ENCODE assay signal across 1 cellular context in the genomic region with DNA sequence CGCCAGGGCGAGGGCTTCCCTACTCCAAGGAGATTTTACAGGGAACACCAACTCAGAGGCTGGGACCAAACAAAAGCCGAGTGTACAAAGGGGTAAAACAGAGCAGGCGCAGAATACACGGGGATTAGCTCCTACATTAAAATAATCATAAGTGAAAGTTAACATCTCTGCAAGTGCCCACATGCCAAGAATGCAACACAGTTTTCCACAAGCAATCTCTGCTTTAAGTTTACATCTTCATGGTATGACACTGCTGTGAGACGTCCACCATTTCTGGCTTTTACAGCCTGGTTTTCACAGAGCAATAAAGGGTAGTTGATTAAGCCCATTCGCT.
TF ChIP-seq lines count a peak whose summit lies in the region.

No MANE protein-coding gene starts in this region.

TF ChIP-seq in HEK293, 187 proteins besides CTCF, POLR2A, EP300 and RAD21 (continued from another document):
- TF ChIP-seq, protein P1, sequence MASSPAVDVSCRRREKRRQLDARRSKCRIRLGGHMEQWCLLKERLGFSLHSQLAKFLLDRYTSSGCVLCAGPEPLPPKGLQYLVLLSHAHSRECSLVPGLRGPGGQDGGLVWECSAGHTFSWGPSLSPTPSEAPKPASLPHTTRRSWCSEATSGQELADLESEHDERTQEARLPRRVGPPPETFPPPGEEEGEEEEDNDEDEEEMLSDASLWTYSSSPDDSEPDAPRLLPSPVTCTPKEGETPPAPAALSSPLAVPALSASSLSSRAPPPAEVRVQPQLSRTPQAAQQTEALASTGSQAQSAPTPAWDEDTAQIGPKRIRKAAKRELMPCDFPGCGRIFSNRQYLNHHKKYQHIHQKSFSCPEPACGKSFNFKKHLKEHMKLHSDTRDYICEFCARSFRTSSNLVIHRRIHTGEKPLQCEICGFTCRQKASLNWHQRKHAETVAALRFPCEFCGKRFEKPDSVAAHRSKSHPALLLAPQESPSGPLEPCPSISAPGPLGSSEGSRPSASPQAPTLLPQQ (tag by site-specific recombination; IDR thresholded peaks at IDR 0.05), result no peak
- TF ChIP-seq PRDM10 (tag by site-specific recombination; IDR thresholded peaks at IDR 0.05), result peak; percentile 73; the same call in 1 of the 2 replicates
- no peak for TF ChIP-seq WT1 (tag by site-specific recombination; IDR thresholded peaks at IDR 0.05)
- TF ChIP-seq ZNF292 (tag by site-specific recombination; IDR thresholded peaks at IDR 0.05; ENCODE audit: borderline replicate concordance, low read depth), result no peak
- TF ChIP-seq ZNF518A (tag by site-specific recombination; conservative IDR thresholded peaks at IDR 0.05; ENCODE audit: low read depth), result no peak
- no peak for TF ChIP-seq ZNF843 (tag by site-specific recombination; IDR thresholded peaks at IDR 0.05)
- no peak for TF ChIP-seq ZNF10 (tag by site-specific recombination; IDR thresholded peaks at IDR 0.05)
- TF ChIP-seq, protein P2, sequence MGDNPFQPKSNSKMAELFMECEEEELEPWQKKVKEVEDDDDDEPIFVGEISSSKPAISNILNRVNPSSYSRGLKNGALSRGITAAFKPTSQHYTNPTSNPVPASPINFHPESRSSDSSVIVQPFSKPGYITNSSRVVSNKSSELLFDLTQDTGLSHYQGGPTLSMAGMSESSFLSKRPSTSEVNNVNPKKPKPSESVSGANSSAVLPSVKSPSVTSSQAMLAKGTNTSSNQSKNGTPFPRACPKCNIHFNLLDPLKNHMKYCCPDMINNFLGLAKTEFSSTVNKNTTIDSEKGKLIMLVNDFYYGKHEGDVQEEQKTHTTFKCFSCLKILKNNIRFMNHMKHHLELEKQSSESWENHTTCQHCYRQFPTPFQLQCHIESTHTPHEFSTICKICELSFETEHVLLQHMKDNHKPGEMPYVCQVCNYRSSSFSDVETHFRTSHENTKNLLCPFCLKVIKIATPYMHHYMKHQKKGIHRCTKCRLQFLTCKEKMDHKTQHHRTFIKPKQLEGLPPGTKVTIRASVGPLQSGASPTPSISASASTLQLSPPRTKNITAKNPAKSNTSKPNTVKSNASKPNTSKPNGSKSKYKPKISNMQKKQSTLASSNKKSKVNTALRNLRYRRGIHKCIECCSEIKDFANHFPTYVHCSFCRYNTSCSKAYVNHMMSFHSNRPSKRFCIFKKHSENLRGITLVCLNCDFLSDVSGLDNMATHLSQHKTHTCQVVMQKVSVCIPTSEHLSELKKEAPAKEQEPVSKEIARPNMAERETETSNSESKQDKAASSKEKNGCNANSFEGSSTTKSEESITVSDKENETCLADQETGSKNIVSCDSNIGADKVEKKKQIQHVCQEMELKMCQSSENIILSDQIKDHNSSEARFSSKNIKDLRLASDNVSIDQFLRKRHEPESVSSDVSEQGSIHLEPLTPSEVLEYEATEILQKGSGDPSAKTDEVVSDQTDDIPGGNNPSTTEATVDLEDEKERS (tag by site-specific recombination; IDR thresholded peaks at IDR 0.05), result no peak
- no peak for TF ChIP-seq PRDM1 (tag by site-specific recombination; IDR thresholded peaks at IDR 0.05)
- no peak for TF ChIP-seq EGR2 (tag by site-specific recombination; IDR thresholded peaks at IDR 0.05; ENCODE audit: low read depth)
- 0 out of 2 replicates have a peak, but pooled peaks have one; percentile 26 for TF ChIP-seq ZNF335 (tag by site-specific recombination; conservative IDR thresholded peaks at IDR 0.05)
- TF ChIP-seq, protein P3, sequence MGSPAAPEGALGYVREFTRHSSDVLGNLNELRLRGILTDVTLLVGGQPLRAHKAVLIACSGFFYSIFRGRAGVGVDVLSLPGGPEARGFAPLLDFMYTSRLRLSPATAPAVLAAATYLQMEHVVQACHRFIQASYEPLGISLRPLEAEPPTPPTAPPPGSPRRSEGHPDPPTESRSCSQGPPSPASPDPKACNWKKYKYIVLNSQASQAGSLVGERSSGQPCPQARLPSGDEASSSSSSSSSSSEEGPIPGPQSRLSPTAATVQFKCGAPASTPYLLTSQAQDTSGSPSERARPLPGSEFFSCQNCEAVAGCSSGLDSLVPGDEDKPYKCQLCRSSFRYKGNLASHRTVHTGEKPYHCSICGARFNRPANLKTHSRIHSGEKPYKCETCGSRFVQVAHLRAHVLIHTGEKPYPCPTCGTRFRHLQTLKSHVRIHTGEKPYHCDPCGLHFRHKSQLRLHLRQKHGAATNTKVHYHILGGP (tag by site-specific recombination; IDR thresholded peaks at IDR 0.05), result no peak
- TF ChIP-seq ZBTB21 (tag by site-specific recombination; IDR thresholded peaks at IDR 0.05), result no peak
- no peak for TF ChIP-seq ZNF416 (tag by site-specific recombination; IDR thresholded peaks at IDR 0.05)
